In the genomic region with DNA sequence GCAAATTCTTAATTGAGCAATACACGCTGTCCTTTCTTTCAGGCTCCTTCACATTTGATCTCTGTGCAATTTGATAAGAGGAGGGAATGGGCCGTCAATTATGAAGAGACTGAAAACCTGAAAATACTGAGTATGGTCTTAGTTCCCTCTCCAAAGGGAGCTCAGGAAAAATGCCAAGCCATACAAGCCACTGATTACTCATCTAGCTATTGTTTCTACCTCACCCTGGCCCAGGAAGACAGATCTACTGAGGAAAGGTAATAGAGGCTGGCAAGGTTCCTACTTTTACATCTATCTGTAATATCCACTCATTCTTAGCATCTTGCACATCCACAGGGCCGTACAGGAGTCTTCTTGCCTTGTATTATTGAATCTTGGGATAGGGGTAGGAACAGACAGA, we compare ENCODE assay signal across 20 cellular contexts. TPM values are rescaled to one million over a fixed set of nuclear protein-coding genes. Genes with fewer than 3 reads are reported as not detected.
DNase-seq lines count a peak whose midpoint lies in the region; ATAC-seq and TF ChIP-seq lines count a peak whose summit lies in the region.
"Had no signal": no experiment of that assay in that cellular context is flagged by ENCODE, and none has a peak within 500 bp of the region (broad histone marks: within the 10 kb centered on the region; RNA-seq: fewer than 3 reads in every experiment).

No MANE protein-coding gene starts in this region.

- no TSS peak for BruUV-seq in PC-3 (replicated peaks; lab: Mats Ljungman, UMichigan)

- H3K4me3 Mint-ChIP-seq in activated CD4-positive, alpha-beta memory T cell treated with anti-CD3 and anti-CD28 coated beads, Interleukin-2, amount 10 ng/mL, durations not matched to agents 7 days and 5 days: no peak overlapping the region
- H3K4me3 Mint-ChIP-seq in activated CD4-positive, alpha-beta memory T cell treated with anti-CD3 and anti-CD28 coated beads for 36 hours: no peak overlapping the region

- H3K4me1 ChIP-seq in PC-3 (ENCODE audit: insufficient read depth, low read length) (peaks cover 7% of the 10 kb centered on the region; the same call in 1 of the 2 replicates), tibial nerve (no peaks in the 10 kb centered on the region)
- H3K4me1 ChIP-seq: BE2C had no signal

- no peaks in the 10 kb centered on the region for H3K36me3 ChIP-seq in PC-3 (ENCODE audit: low read depth, low read length)
- no peaks in the 10 kb centered on the region for H3K36me3 ChIP-seq in tibial nerve
- H3K36me3 ChIP-seq: BE2C had no signal

- POLR2A ChIA-PET in activated CD4-positive, alpha-beta memory T cell treated with anti-CD3 and anti-CD28 coated beads, Interleukin-2, amount 10 ng/mL, durations not matched to agents 7 days and 5 days (lab: Charles Lee): no interaction called here
- POLR2A ChIA-PET in activated CD4-positive, alpha-beta memory T cell treated with anti-CD3 and anti-CD28 coated beads for 36 hours (lab: Charles Lee): no interaction called here
- POLR2A ChIA-PET in PC-3 (lab: Charles Lee; ENCODE audit: unreplicated experiment): no interaction called here

- TF ChIP-seq CTCF in PC-3 (conservative IDR thresholded peaks at IDR 0.05; ENCODE audit: low read depth, low read length): no peak
- no peak for TF ChIP-seq CTCF in tibial nerve (IDR thresholded peaks at IDR 0.05)

- no peak overlapping the region for H3K27ac ChIP-seq in PC-3 (ENCODE audit: low read length)
- H3K27ac ChIP-seq in tibial nerve: no peak overlapping the region
- H3K27ac ChIP-seq: A549, GM23248 had no signal

- CTCF ChIA-PET in activated CD4-positive, alpha-beta memory T cell treated with anti-CD3 and anti-CD28 coated beads, Interleukin-2, amount 10 ng/mL, durations not matched to agents 7 days and 5 days (lab: Charles Lee): interaction anchor here (1.1 kb wide), 1 partner anchor 8 kb away, joined by 3 read pairs; no protein-coding TSS in a partner anchor
- CTCF ChIA-PET in activated CD4-positive, alpha-beta memory T cell treated with anti-CD3 and anti-CD28 coated beads for 36 hours (lab: Charles Lee): no interaction called here
- CTCF ChIA-PET in PC-3 (lab: Charles Lee): no interaction called here

- H3K4me3 ChIP-seq in PC-3 (ENCODE audit: low read length) (no peak overlapping the region), tibial nerve (no peak overlapping the region)
- H3K4me3 ChIP-seq: A549, GM23248 had no signal

- no peaks in the 10 kb centered on the region for H4K20me1 ChIP-seq in PC-3 (ENCODE audit: low read length)

- intact Hi-C loops in activated CD4-positive, alpha-beta memory T cell treated with anti-CD3 and anti-CD28 coated beads for 36 hours (cut with micrococcal nuclease): no loop called here
- intact Hi-C loops in PC-3 (cut with micrococcal nuclease): no loop called here

- no peaks in the 10 kb centered on the region for H3F3A ChIP-seq in PC-3 (ENCODE audit: low read length, unreplicated experiment)

- WGBS in tibial nerve, 2 donors: 93 to 97% methylated on average over 3 of the region's 3 CpGs

- no peak overlapping the region for H2AFZ ChIP-seq in PC-3 (ENCODE audit: low read length)
- H2AFZ ChIP-seq: GM23248 had no signal

- peaks cover 22% of the 10 kb centered on the region for H3K4me1 Mint-ChIP-seq in activated CD4-positive, alpha-beta memory T cell treated with anti-CD3 and anti-CD28 coated beads, Interleukin-2, amount 10 ng/mL, durations not matched to agents 7 days and 5 days
- H3K4me1 Mint-ChIP-seq in activated CD4-positive, alpha-beta memory T cell treated with anti-CD3 and anti-CD28 coated beads for 36 hours (ENCODE audit: low read depth): peaks cover 7% of the 10 kb centered on the region

- no peaks in the 10 kb centered on the region for H3K9me2 ChIP-seq in PC-3 (replicated peaks; ENCODE audit: low read length)

- H3K27me3 Mint-ChIP-seq in activated CD4-positive, alpha-beta memory T cell treated with anti-CD3 and anti-CD28 coated beads, Interleukin-2, amount 10 ng/mL, durations not matched to agents 7 days and 5 days: peaks cover 17% of the 10 kb centered on the region
- H3K27me3 Mint-ChIP-seq in activated CD4-positive, alpha-beta memory T cell treated with anti-CD3 and anti-CD28 coated beads for 36 hours: peaks cover 20% of the 10 kb centered on the region

- TF ChIP-seq EP300 in tibial nerve (IDR thresholded peaks at IDR 0.05): no peak

- H3K9ac ChIP-seq in PC-3 (ENCODE audit: low read length): no peak overlapping the region
- H3K9ac ChIP-seq: GM23248 had no signal

- ATAC-seq in PC-3: no peak
- ATAC-seq: A549, Right ventricle myocardium inferior had no signal

- peak overlapping the region; percentile 23 for H3K27ac Mint-ChIP-seq in activated CD4-positive, alpha-beta memory T cell treated with anti-CD3 and anti-CD28 coated beads, Interleukin-2, amount 10 ng/mL, durations not matched to agents 7 days and 5 days
- H3K27ac Mint-ChIP-seq in activated CD4-positive, alpha-beta memory T cell treated with anti-CD3 and anti-CD28 coated beads for 36 hours: no peak overlapping the region

- H3K27me3 ChIP-seq in PC-3 (ENCODE audit: low read length) (no peaks in the 10 kb centered on the region), tibial nerve (no peaks in the 10 kb centered on the region)
- H3K27me3 ChIP-seq: BE2C had no signal

- H3K9me3 ChIP-seq in PC-3 (ENCODE audit: low read length) (no peaks in the 10 kb centered on the region), tibial nerve (no peaks in the 10 kb centered on the region)
- H3K9me3 ChIP-seq: BE2C had no signal

- no peaks in the 10 kb centered on the region for H3K36me3 Mint-ChIP-seq in activated CD4-positive, alpha-beta memory T cell treated with anti-CD3 and anti-CD28 coated beads, Interleukin-2, amount 10 ng/mL, durations not matched to agents 7 days and 5 days (ENCODE audit: low read depth)
- H3K36me3 Mint-ChIP-seq in activated CD4-positive, alpha-beta memory T cell treated with anti-CD3 and anti-CD28 coated beads for 36 hours: no peaks in the 10 kb centered on the region

- no peak overlapping the region for H3K4me2 ChIP-seq in PC-3 (ENCODE audit: low read length)
- H3K4me2 ChIP-seq: A549 had no signal

- no peak for DNase-seq in activated CD4-positive, alpha-beta memory T cell treated with anti-CD3 and anti-CD28 coated beads, Interleukin-2, amount 10 ng/mL, durations not matched to agents 7 days and 5 days
- no peak for DNase-seq in activated CD4-positive, alpha-beta memory T cell treated with anti-CD3 and anti-CD28 coated beads for 36 hours
- DNase-seq in ELR (ENCODE audit: low read depth): peak; percentile 21
- DNase-seq in PC-3: peak; percentile 16
- peak; percentile 33 for DNase-seq in kidney tubule cell (ENCODE audit: low spot score)
- DNase-seq in NCI-H2171 (lab: John Stamatoyannopoulos, UW): no peak
- DNase-seq in tibial nerve (ENCODE audit: low spot score in 2 of 2): no peak
- no peak for DNase-seq in NCI-H187 treated with DMSO at 0.1 percent for 48 hours (lab: John Stamatoyannopoulos, UW)
- DNase-seq: BE2C, GM23248, HCEC 1CT, KG1, NCI-H1105, NCI-H146, NCI-H2029 treated with DMSO at 0.1 percent for 48 hours, NCI-H2171 treated with DMSO at 0.1 percent for 48 hours, NCI-H524 treated with DMSO at 0.1 percent for 48 hours, NCI-H82 had no signal

- no peaks in the 10 kb centered on the region for H3K79me2 ChIP-seq in PC-3 (ENCODE audit: low read length)

- no peak for TF ChIP-seq POLR2A in tibial nerve (IDR thresholded peaks at IDR 0.05)

- no peaks in the 10 kb centered on the region for H3K9me3 Mint-ChIP-seq in activated CD4-positive, alpha-beta memory T cell treated with anti-CD3 and anti-CD28 coated beads, Interleukin-2, amount 10 ng/mL, durations not matched to agents 7 days and 5 days
- H3K9me3 Mint-ChIP-seq in activated CD4-positive, alpha-beta memory T cell treated with anti-CD3 and anti-CD28 coated beads for 36 hours: no peaks in the 10 kb centered on the region

RNA-seq across cellular contexts. Expression of gene TNC, which starts 23.7 kb away (rescaled TPM):
- total RNA-seq in activated CD4-positive, alpha-beta memory T cell treated with anti-CD3 and anti-CD28 coated beads, Interleukin-2, amount 10 ng/mL, durations not matched to agents 7 days and 5 days: under 1 TPM in 1 of 2 experiments, not detected in 1; 0.03 TPM
- total RNA-seq in activated CD4-positive, alpha-beta memory T cell treated with anti-CD3 and anti-CD28 coated beads for 36 hours: 1 to 10 TPM in 1 of 2 experiments, under 1 TPM in 1; 0.52 to 1.2 TPM
- total RNA-seq in PC-3 (2014; rRNA removed) (60.1 and 71.0 TPM in 2 replicates), tibial nerve (100 to 1,000 TPM in 2 of 4 donors, 10 to 100 TPM in 2; 59.2 to 154 (median 99.3) TPM)

Comparison
In these comparisons a context has a peak if more than half of its experiments do, and no peak if none do; other contexts are left out.
1. DNase-seq: peak in ELR (single experiment), PC-3 (single experiment) and kidney tubule cell (single experiment); none in activated CD4-positive, alpha-beta memory T cell treated with anti-CD3 and anti-CD28 coated beads, Interleukin-2, amount 10 ng/mL, durations not matched to agents 7 days and 5 days (single experiment), activated CD4-positive, alpha-beta memory T cell treated with anti-CD3 and anti-CD28 coated beads for 36 hours (single experiment), NCI-H2171 (single experiment), tibial nerve (0 of 2) and NCI-H187 treated with DMSO at 0.1 percent for 48 hours (single experiment).
2. RNA of gene TNC, which starts 23.7 kb away (total RNA-seq): 59.2 to 154 TPM in tibial nerve and 60.1 to 71.0 TPM in PC-3; 0.52 to 1.2 TPM in activated CD4-positive, alpha-beta memory T cell treated with anti-CD3 and anti-CD28 coated beads for 36 hours and 0.03 TPM in activated CD4-positive, alpha-beta memory T cell treated with anti-CD3 and anti-CD28 coated beads, Interleukin-2, amount 10 ng/mL, durations not matched to agents 7 days and 5 days; every median in the first group is over 10 times any median in the second.